In genomic region chr5:73280386-73280785, GRCh38 we compare ENCODE assay signal across 19 cellular contexts.
DNase-seq lines count a peak whose midpoint lies in the region; ATAC-seq and TF ChIP-seq lines count a peak whose summit lies in the region.
"Had no signal": no experiment of that assay in that cellular context is flagged by ENCODE, and none has a peak within 500 bp of the region (broad histone marks: within the 10 kb centered on the region; RNA-seq: fewer than 3 reads in every experiment).

No MANE protein-coding gene starts in this region.

- TF ChIP-seq POLR2A in tibial nerve (IDR thresholded peaks at IDR 0.05) (no peak), vagina (IDR thresholded peaks at IDR 0.05) (no peak)

- no peaks in the 10 kb centered on the region for H3K9me3 ChIP-seq in lower lobe of right lung
- H3K9me3 ChIP-seq in tibial nerve, result no peaks in the 10 kb centered on the region
- no peaks in the 10 kb centered on the region for H3K9me3 ChIP-seq in vagina
- H3K9me3 ChIP-seq: heart right ventricle had no signal

- ATAC-seq in lower lobe of right lung, result peak; percentile 86 to 90
- ATAC-seq in HG02642 (IDR thresholded peaks at IDR 0.05; ENCODE audit: poor library complexity, unreplicated experiment), result no peak
- ATAC-seq: activated CD8-positive, alpha-beta T cell treated with anti-CD3 and anti-CD28 coated beads for 36 hours; activated naive CD4-positive, alpha-beta T cell treated with anti-CD3 and anti-CD28 coated beads, Interleukin-2, amount 50 U/mL, for 72 hours; activated T-cell treated with anti-CD3 and anti-CD28 coated beads, Interleukin-2, amount 50 U/mL, for 4 hours; naive thymus-derived CD8-positive, alpha-beta T cell had no signal

- DNase-seq in MCF 10A (ENCODE audit: unreplicated experiment), result peak; percentile 28
- DNase-seq in lower lobe of right lung, result peak; percentile 50
- no peak for DNase-seq in tibial nerve (ENCODE audit: low spot score in 2 of 2)
- DNase-seq in vagina (ENCODE audit: extremely low spot score in 2 of 2), result no peak
- no peak for DNase-seq in NCI-H82 treated with DMSO at 0.1 percent for 48 hours (lab: John Stamatoyannopoulos, UW; ENCODE audit: unreplicated experiment)
- DNase-seq in GM10248 (ENCODE audit: extremely low spot score), result no peak
- DNase-seq: activated CD8-positive, alpha-beta T cell treated with anti-CD3 and anti-CD28 coated beads for 36 hours; activated T-cell treated with anti-CD3 and anti-CD28 coated beads, Interleukin-2, amount 50 U/mL, for 4 hours; heart right ventricle; HFFc6; naive thymus-derived CD8-positive, alpha-beta T cell; NCI-H187; SHP77; small intestine; stimulated activated CD4-positive, alpha-beta T cell treated with anti-CD3 and anti-CD28 coated beads, Interleukin-4, amount 100 ng/mL, for 1 hour; WERI-Rb-1 had no signal

- TF ChIP-seq CTCF in KMS-11 (conservative IDR thresholded peaks at IDR 0.05; ENCODE audit: low read depth, low read length) (no peak), MCF 10A (IDR thresholded peaks at IDR 0.05; ENCODE audit: unreplicated experiment) (no peak), lower lobe of right lung (IDR thresholded peaks at IDR 0.05) (no peak), tibial nerve (IDR thresholded peaks at IDR 0.05) (no peak), vagina (IDR thresholded peaks at IDR 0.05) (no peak), GM10248 (IDR thresholded peaks at IDR 0.05; ENCODE audit: control extremely low read depth, extremely low read depth, low read depth, missing control alignments) (no peak)

- H3K9me3 Mint-ChIP-seq in MCF 10A (ENCODE audit: unreplicated experiment), result no peaks in the 10 kb centered on the region
- H3K9me3 Mint-ChIP-seq: activated CD8-positive, alpha-beta T cell treated with anti-CD3 and anti-CD28 coated beads for 36 hours; activated naive CD4-positive, alpha-beta T cell treated with anti-CD3 and anti-CD28 coated beads, Interleukin-2, amount 50 U/mL, for 72 hours; activated T-cell treated with anti-CD3 and anti-CD28 coated beads, Interleukin-2, amount 50 U/mL, for 4 hours; HFFc6 had no signal

- BruUV-seq in MCF 10A (replicated peaks; lab: Mats Ljungman, UMichigan), result no TSS peak

- TF ChIP-seq EP300 in tibial nerve (IDR thresholded peaks at IDR 0.05), result peak in 1 of 2 donors; percentile 53

- no peak overlapping the region for H3K4me3 Mint-ChIP-seq in MCF 10A (ENCODE audit: unreplicated experiment)
- H3K4me3 Mint-ChIP-seq: activated CD8-positive, alpha-beta T cell treated with anti-CD3 and anti-CD28 coated beads for 36 hours; activated T-cell treated with anti-CD3 and anti-CD28 coated beads, Interleukin-2, amount 50 U/mL, for 4 hours; HFFc6; naive thymus-derived CD8-positive, alpha-beta T cell had no signal

- H3K4me3 ChIP-seq in KMS-11 (IDR thresholded peaks at IDR 0.05; ENCODE audit: insufficient read depth, low read depth, low read length), result no peak overlapping the region
- H3K4me3 ChIP-seq in lower lobe of right lung, result no peak overlapping the region
- no peak overlapping the region for H3K4me3 ChIP-seq in tibial nerve
- no peak overlapping the region for H3K4me3 ChIP-seq in vagina
- H3K4me3 ChIP-seq: heart right ventricle had no signal

- CTCF ChIA-PET in MCF 10A (lab: Yijun Ruan, JAX), result interaction anchor here (0.6 to 3.4 kb wide), 3 partner anchors 64 to 202 kb away, joined by 3 to 12 read pairs (median 4); no protein-coding TSS in a partner anchor
- CTCF ChIA-PET in GM10248 (lab: Yijun Ruan, JAX), result no interaction called here

- H3K36me3 Mint-ChIP-seq in MCF 10A (ENCODE audit: insufficient read depth, unreplicated experiment), result no peaks in the 10 kb centered on the region
- H3K36me3 Mint-ChIP-seq: activated naive CD4-positive, alpha-beta T cell treated with anti-CD3 and anti-CD28 coated beads, Interleukin-2, amount 50 U/mL, for 72 hours; naive thymus-derived CD8-positive, alpha-beta T cell had no signal

- H3K27me3 ChIP-seq in KMS-11 (ENCODE audit: insufficient read depth, low read depth) (no peaks in the 10 kb centered on the region), lower lobe of right lung (ENCODE audit: low read depth) (peaks cover 4% of the 10 kb centered on the region), tibial nerve (no peaks in the 10 kb centered on the region), vagina (no peaks in the 10 kb centered on the region)

- peak overlapping the region; percentile 72 for H3K27ac Mint-ChIP-seq in MCF 10A (ENCODE audit: low read depth, unreplicated experiment)
- H3K27ac Mint-ChIP-seq: activated CD8-positive, alpha-beta T cell treated with anti-CD3 and anti-CD28 coated beads for 36 hours; activated naive CD4-positive, alpha-beta T cell treated with anti-CD3 and anti-CD28 coated beads, Interleukin-2, amount 50 U/mL, for 72 hours; HFFc6 had no signal

- H3K4me2 ChIP-seq in KMS-11, result no peak overlapping the region; the same call in 1 of the 2 replicates

- H3K9ac ChIP-seq in KMS-11, result no peak overlapping the region

- H2AFZ ChIP-seq in KMS-11 (ENCODE audit: low read depth), result no peak overlapping the region; the same call in 1 of the 2 replicates

- H3K4me1 ChIP-seq in KMS-11 (ENCODE audit: low read depth, poor library complexity, severe bottlenecking) (peaks cover 24% of the 10 kb centered on the region), lower lobe of right lung (peaks cover 41% of the 10 kb centered on the region), tibial nerve (peaks cover 0 to 61% (median 26%) of the 10 kb centered on the region in 4 donors), vagina (peaks cover 23% of the 10 kb centered on the region)

- H3K27ac ChIP-seq in KMS-11 (peak overlapping the region; percentile 7; the same call in 1 of the 2 replicates), lower lobe of right lung (peak overlapping the region; percentile 75), tibial nerve (peak overlapping the region; percentile 49 to 91 (median 70)), vagina (no peak overlapping the region)
- H3K27ac ChIP-seq: heart right ventricle, WERI-Rb-1 had no signal

- peaks cover 53% of the 10 kb centered on the region for H3K4me1 Mint-ChIP-seq in MCF 10A (ENCODE audit: insufficient read depth, unreplicated experiment)
- H3K4me1 Mint-ChIP-seq: naive thymus-derived CD8-positive, alpha-beta T cell had no signal

- 14 to 28% methylated on average over 2 of the region's 2 CpGs for WGBS in tibial nerve, 2 donors

- intact Hi-C loops in MCF 10A (cut with micrococcal nuclease), result loop anchor here (5.0 kb wide), 1 partner anchor 167 kb away; the partner anchor contains the start of gene FOXD1
- intact Hi-C loops in lower lobe of right lung (cut with DNase I), result no loop called here
- intact Hi-C loops in vagina (cut with DNase I), result no loop called here

- H3K36me3 ChIP-seq in KMS-11 (ENCODE audit: insufficient read depth), result no peaks in the 10 kb centered on the region
- H3K36me3 ChIP-seq in lower lobe of right lung, result no peaks in the 10 kb centered on the region
- no peaks in the 10 kb centered on the region for H3K36me3 ChIP-seq in tibial nerve
- no peaks in the 10 kb centered on the region for H3K36me3 ChIP-seq in vagina
- H3K36me3 ChIP-seq: heart right ventricle, WERI-Rb-1 had no signal

- no peaks in the 10 kb centered on the region for H4K20me1 ChIP-seq in KMS-11 (ENCODE audit: insufficient read depth)

- no peaks in the 10 kb centered on the region for H3K27me3 Mint-ChIP-seq in MCF 10A (ENCODE audit: insufficient read depth, unreplicated experiment)

- no peaks in the 10 kb centered on the region for H3K79me2 ChIP-seq in KMS-11 (ENCODE audit: insufficient read depth, low read depth)

- POLR2A ChIA-PET in MCF 10A (lab: Yijun Ruan, JAX), result interaction anchor here (0.5 to 4.6 kb wide), 12 partner anchors 8 to 217 kb away, joined by 3 to 23 read pairs (median 6); partner anchors contain the start of genes BTF3 and FOXD1
- POLR2A ChIA-PET in GM10248 (lab: Yijun Ruan, JAX), result no interaction called here

Comparison
In these comparisons a context has a peak if more than half of its experiments do, and no peak if none do; other contexts are left out.
1. DNase-seq: peak in MCF 10A (single experiment) and lower lobe of right lung (single experiment); none in tibial nerve (0 of 2), vagina (0 of 2), NCI-H82 treated with DMSO at 0.1 percent for 48 hours (single experiment) and GM10248 (single experiment).